ENCODE assay signal across 15 cellular contexts in the genomic region with DNA sequence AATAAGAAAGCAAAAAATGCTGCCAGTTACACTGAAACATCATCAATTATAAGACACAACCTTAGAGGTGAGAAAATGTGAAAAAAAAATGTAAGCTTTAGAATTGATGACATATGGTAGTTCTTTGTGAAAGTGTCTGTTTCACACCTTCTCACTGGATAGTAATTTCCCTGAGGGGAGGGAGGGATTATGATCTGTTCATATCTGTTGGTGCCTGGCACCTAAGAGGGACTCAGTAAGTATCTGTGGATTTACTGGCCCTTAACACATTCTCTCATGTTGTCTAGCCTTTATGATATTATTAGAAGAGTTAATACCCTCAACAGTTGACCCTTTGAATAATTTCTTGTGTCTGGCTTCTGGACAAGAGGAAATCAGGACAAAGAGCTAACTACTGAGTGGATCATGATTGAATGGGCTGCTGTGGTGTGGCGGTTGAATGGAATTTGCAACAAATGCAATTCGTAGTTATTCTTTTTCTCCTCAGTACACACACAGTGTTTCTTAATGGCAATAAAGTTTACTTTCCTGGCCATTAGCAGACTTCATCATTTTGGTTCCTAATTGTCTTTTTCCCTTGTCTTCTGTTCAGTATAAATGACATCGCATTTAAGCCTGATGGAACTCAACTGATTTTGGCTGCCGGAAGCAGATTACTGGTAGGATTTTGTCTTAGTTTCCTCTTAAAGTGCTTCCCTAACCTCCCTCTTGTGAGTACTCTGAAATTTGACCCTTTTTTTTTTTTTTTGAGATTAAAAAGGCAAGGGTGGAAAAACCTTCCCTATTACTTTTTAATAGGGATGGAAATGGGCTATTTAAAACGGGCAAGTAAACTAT. TPM values are rescaled to one million over a fixed set of nuclear protein-coding genes. Genes with fewer than 3 reads are reported as not detected.
A peak's percentile ranks its signal among the peaks of the same experiment; 100 is the strongest.
DNase-seq lines count a peak whose midpoint lies in the region; TF ChIP-seq lines count a peak whose summit lies in the region.
"Had no signal": no experiment of that assay in that cellular context is flagged by ENCODE, and none has a peak within 500 bp of the region (broad histone marks: within the 10 kb centered on the region; RNA-seq: fewer than 3 reads in every experiment).

No MANE protein-coding gene starts in this region.

- peaks cover 34% of the 10 kb centered on the region for H3K36me3 ChIP-seq in SK-N-MC (ENCODE audit: insufficient read depth, low read length)
- H3K36me3 ChIP-seq: ovary had no signal

- peaks cover 7% of the 10 kb centered on the region for H3K27me3 Mint-ChIP-seq in endothelial cell (ENCODE audit: unreplicated experiment)

- no peak overlapping the region for H3K4me3 Mint-ChIP-seq in endothelial cell (ENCODE audit: unreplicated experiment)

- TF ChIP-seq CTCF in endothelial cell (IDR thresholded peaks at IDR 0.05; ENCODE audit: unreplicated experiment) = no peak

- peaks cover 30% of the 10 kb centered on the region for H3K4me1 Mint-ChIP-seq in endothelial cell (ENCODE audit: unreplicated experiment)

- H3K4me3 ChIP-seq in SK-N-MC = no peak overlapping the region
- H3K4me3 ChIP-seq: heart left ventricle, ovary, tibial nerve had no signal

- no peaks in the 10 kb centered on the region for H3K9me3 ChIP-seq in SK-N-MC (ENCODE audit: low read depth, low read length)
- H3K9me3 ChIP-seq: ascending aorta, heart left ventricle, ovary, tibial nerve had no signal

- H3K9me3 Mint-ChIP-seq in endothelial cell (ENCODE audit: unreplicated experiment) = no peaks in the 10 kb centered on the region

- H3K27ac ChIP-seq in SK-N-MC = peak overlapping the region; percentile 38
- H3K27ac ChIP-seq: ovary, tibial nerve had no signal

- peak overlapping the region; percentile 89 for H3K27ac Mint-ChIP-seq in endothelial cell (ENCODE audit: unreplicated experiment)

- peaks cover 17% of the 10 kb centered on the region for H3K36me3 Mint-ChIP-seq in endothelial cell (ENCODE audit: low read depth, unreplicated experiment)

- DNase-seq in SK-N-MC (ENCODE audit: low read depth, low spot score) (no peak), endothelial cell (ENCODE audit: low spot score) (no peak), renal cortical epithelial cell (ENCODE audit: low read depth) (peak; percentile 49), NCI-H1930 (lab: John Stamatoyannopoulos, UW) (no peak), SIG-M5 (lab: John Stamatoyannopoulos, UW) (no peak)
- DNase-seq: activated CD4-positive, alpha-beta T cell treated with anti-CD3 and anti-CD28 coated beads, Interleukin-2, amount 50 U/mL, for 1 hour; heart left ventricle; left ventricle myocardium superior; MM.1S; NCI-H2107; ovary; T-helper 1 cell had no signal

- peak overlapping the region; percentile 40 for H3K9ac ChIP-seq in SK-N-MC (ENCODE audit: insufficient read length)

RNA-seq across cellular contexts. Expression of a gene that starts 9.5 kb away (rescaled TPM):
- total RNA-seq in endothelial cell (ENCODE audit: unreplicated experiment) = 25.1 TPM
- 13.2 and 32.8 TPM in 2 replicates for total RNA-seq in renal cortical epithelial cell

RNA-seq across cellular contexts. Expression of a gene that starts 9.7 kb away (rescaled TPM):
- 30.6 TPM for total RNA-seq in endothelial cell (ENCODE audit: unreplicated experiment)
- 20.8 and 34.7 TPM in 2 replicates for total RNA-seq in renal cortical epithelial cell

RNA-seq across cellular contexts. Expression of a gene that starts 21.1 kb away (rescaled TPM):
- total RNA-seq in endothelial cell (ENCODE audit: unreplicated experiment) = 0.21 TPM
- total RNA-seq in renal cortical epithelial cell = 0.50 TPM in 1 of 2 replicates, not detected in the other
- total RNA-seq: ascending aorta, G401, left ventricle myocardium superior had no signal
